In genomic region chrX:47584714-47585113, GRCh38 we compare ENCODE assay signal across 1 cellular context.
TF ChIP-seq lines count a peak whose summit lies in the region.

No MANE protein-coding gene starts in this region.

TF ChIP-seq in K562, 482 proteins besides CTCF, POLR2A, EP300 and RAD21:
- TF ChIP-seq TBP (optimal IDR thresholded peaks at IDR 0.05; ENCODE audit: low read depth, low read length) (no peak), ELF1 (tag; IDR thresholded peaks at IDR 0.05) (no peak), E2F8 (IDR thresholded peaks at IDR 0.05; ENCODE audit: low read depth, partially characterized antibody) (no peak), ZNF3 (CRISPR knock-in tag; IDR thresholded peaks at IDR 0.05) (no peak), CREB3 (tag; conservative IDR thresholded peaks at IDR 0.05; ENCODE audit: low read depth) (no peak), NFATC3 (IDR thresholded peaks at IDR 0.05) (no peak), E2F6 (IDR thresholded peaks at IDR 0.05; ENCODE audit: borderline replicate concordance in 1 of 2, extremely low read depth in 1 of 2, insufficient read depth in 1 of 2, insufficient read length in 1 of 2, low read depth in 1 of 2, low read length in 1 of 2, poor library complexity in 1 of 2, severe bottlenecking in 1 of 2) (no peak), KDM2B (CRISPR knock-in tag; IDR thresholded peaks at IDR 0.05) (no peak), NRF1 (conservative IDR thresholded peaks at IDR 0.05 in 1 of 2, IDR thresholded peaks at IDR 0.05 in 1 of 2) (no peak), MEIS2 (IDR thresholded peaks at IDR 0.05; ENCODE audit: partially characterized antibody) (no peak), HSF4 (CRISPR knock-in tag; IDR thresholded peaks at IDR 0.05; ENCODE audit: borderline replicate concordance) (no peak)
